In genomic region chr12:94832780-94833760, GRCh38 we compare ENCODE assay signal across 9 cellular contexts.
A peak's percentile ranks its signal among the peaks of the same experiment; 100 is the strongest.
DNase-seq lines count a peak whose midpoint lies in the region; ATAC-seq and TF ChIP-seq lines count a peak whose summit lies in the region.
"Had no signal": no experiment of that assay in that cellular context is flagged by ENCODE, and none has a peak within 500 bp of the region (broad histone marks: within the 10 kb centered on the region; RNA-seq: fewer than 3 reads in every experiment).

No MANE protein-coding gene starts in this region.

- H3K9me3 Mint-ChIP-seq in HFFc6: peaks cover under 1% of the 10 kb centered on the region; the same call in 1 of the 2 replicates

- DNase-seq in AG04449 (ENCODE audit: low read depth, low spot score) (peak; percentile 19), NCI-H1436 treated with DMSO at 0.1 percent for 48 hours (lab: John Stamatoyannopoulos, UW) (peak; percentile 31), dedifferentiated amniotic fluid mesenchymal stem cell (ENCODE audit: extremely low spot score) (peak; percentile 58), erythroblast (lab: John Stamatoyannopoulos, UW) (no peak), HFFc6 (no peak)

- no peaks in the 10 kb centered on the region for H3K36me3 Mint-ChIP-seq in HFFc6 (ENCODE audit: low read depth)

- H3K27me3 Mint-ChIP-seq in HFFc6 (ENCODE audit: insufficient read depth): peaks cover 4% of the 10 kb centered on the region; the same call in 1 of the 2 replicates

- peak overlapping the region; percentile 85 for H3K27ac ChIP-seq in muscle layer of duodenum (ENCODE audit: low read length)
- H3K27ac ChIP-seq: C4-2B had no signal

- H3K9me3 ChIP-seq in muscle layer of duodenum (ENCODE audit: control insufficient read depth in 1 of 2, low read length in 2 of 2): no peaks in the 10 kb centered on the region

- H3K4me3 ChIP-seq in AG04449 (ENCODE audit: low read depth, low read length) (no peak overlapping the region), muscle layer of duodenum (ENCODE audit: low read depth in 1 of 2, low read length in 2 of 2) (peak overlapping the region in 1 of 2 donors; percentile 12)

- no peak overlapping the region for H3K27ac Mint-ChIP-seq in HFFc6

- no peaks in the 10 kb centered on the region for H3K36me3 ChIP-seq in muscle layer of duodenum (ENCODE audit: control insufficient read depth in 1 of 2, insufficient read depth in 2 of 2, low read length in 2 of 2)

- ATAC-seq in HG03460 (IDR thresholded peaks at IDR 0.05; ENCODE audit: unreplicated experiment) (no peak), HG02763 (IDR thresholded peaks at IDR 0.05; ENCODE audit: unreplicated experiment) (no peak)

- H3K27me3 ChIP-seq in muscle layer of duodenum (ENCODE audit: low read depth, low read length): no peaks in the 10 kb centered on the region

- no peak overlapping the region for H3K4me3 Mint-ChIP-seq in HFFc6

- CTCF ChIA-PET in AG04449 (lab: Yijun Ruan, JAX): no interaction called here

- POLR2A ChIA-PET in AG04449 (lab: Yijun Ruan, JAX): no interaction called here

- H3K4me1 ChIP-seq in muscle layer of duodenum (ENCODE audit: control insufficient read depth in 1 of 2, insufficient read depth in 2 of 2, low read length in 2 of 2): peaks cover 8 to 20% of the 10 kb centered on the region in 2 donors

- TF ChIP-seq POLR2A in erythroblast (IDR thresholded peaks at IDR 0.05; ENCODE audit: low read length): no peak

- H3K4me1 Mint-ChIP-seq in HFFc6 (ENCODE audit: low read depth): peaks cover 6% of the 10 kb centered on the region; the same call in 1 of the 2 replicates

- no peak for TF ChIP-seq CTCF in AG04449 (IDR thresholded peaks at IDR 0.05; ENCODE audit: insufficient read depth, low read length, missing control alignments)
- TF ChIP-seq CTCF in HFFc6 (IDR thresholded peaks at IDR 0.05): no peak

Comparison
In these comparisons a context has a peak if more than half of its experiments do, and no peak if none do; other contexts are left out.
1. DNase-seq: peak in AG04449 (single experiment), NCI-H1436 treated with DMSO at 0.1 percent for 48 hours (single experiment) and dedifferentiated amniotic fluid mesenchymal stem cell (single experiment); none in erythroblast (0 of 2) and HFFc6 (single experiment).